ENCODE assay signal across 8 cellular contexts in genomic region chr6:83511901-83512681, GRCh38. TPM values are rescaled to one million over a fixed set of nuclear protein-coding genes. Genes with fewer than 3 reads are reported as not detected.
DNase-seq lines count a peak whose midpoint lies in the region; FAIRE-seq and TF ChIP-seq lines count a peak whose summit lies in the region.

PRSS35 (plus strand) TSS chr6:83512534; CDS start chr6:83523442, 10,908 bp downstream.

- no peak within 1 kb of the TSS for H3K56ac ChIP-seq in H1 (replicated peaks; ENCODE audit: insufficient read length, low read depth, low read length)

- H3K9me3 ChIP-seq in HUES6 (ENCODE audit: control insufficient read depth, insufficient read depth, low read depth, low read length) (no peaks in the 10 kb centered on the region), SK-N-MC (ENCODE audit: low read depth, low read length) (no peaks in the 10 kb centered on the region), H1 (ENCODE audit: insufficient read depth in 2 of 2, low read depth in 1 of 2, low read length in 1 of 2) (no peaks in the 10 kb centered on the region), mesenchymal stem cell (ENCODE audit: control insufficient read depth, low read length) (no peaks in the 10 kb centered on the region), tibial nerve (no peaks in the 10 kb centered on the region)

- H3K23ac ChIP-seq in H1 (ENCODE audit: insufficient read length) (no peak within 1 kb of the TSS), mesenchymal stem cell (ENCODE audit: low read length in 2 of 2) (no peak within 1 kb of the TSS)

- H2BK5ac ChIP-seq in H1 (ENCODE audit: low read depth, low read length) (0 out of 2 replicates have a peak within 1 kb of the TSS, but pooled peaks have one; percentile 60), mesenchymal stem cell (ENCODE audit: low read depth, low read length, poor library complexity, severe bottlenecking) (no peak within 1 kb of the TSS)

- H3K9ac ChIP-seq in HUES6 (ENCODE audit: low read length) (peak within 1 kb of the TSS; percentile 18), SK-N-MC (ENCODE audit: insufficient read length) (peak within 1 kb of the TSS; percentile 51), H1 (replicated peaks in 1 of 4; ENCODE audit: extremely low read depth in 1 of 4, low read depth in 3 of 4, low read length in 3 of 4) (peak within 1 kb of the TSS in 1 of 4 experiments; percentile 52; a peak in 1 of 7 replicates), mesenchymal stem cell (ENCODE audit: low read length) (peak within 1 kb of the TSS; percentile 81)

- H4K8ac ChIP-seq in H1 (ENCODE audit: extremely low read depth, insufficient read depth, low read length) (no peak within 1 kb of the TSS), mesenchymal stem cell (ENCODE audit: low read length) (no peak within 1 kb of the TSS)

- H2AK5ac ChIP-seq in H1 (ENCODE audit: low read depth, low read length): no peak within 1 kb of the TSS
- H2AK5ac ChIP-seq in mesenchymal stem cell (ENCODE audit: low read length, severe bottlenecking): no peak within 1 kb of the TSS

- H3K4me2 ChIP-seq in H1 (ENCODE audit: insufficient read depth in 1 of 2, low read depth in 2 of 2, low read length in 2 of 2) (peak within 1 kb of the TSS; percentile 46 to 93), mesenchymal stem cell (ENCODE audit: low read length, poor library complexity, severe bottlenecking) (peak within 1 kb of the TSS; percentile 76)

- H3K18ac ChIP-seq in H1 (ENCODE audit: extremely low read depth, low read length) (peak within 1 kb of the TSS; percentile 71; the same call in 1 of the 2 replicates), mesenchymal stem cell (ENCODE audit: low read depth in 1 of 2, low read length in 2 of 2) (no peak within 1 kb of the TSS)

- TF ChIP-seq CTCF in GM12865 (IDR thresholded peaks at IDR 0.05; ENCODE audit: insufficient read depth, low read depth, low read length, missing control alignments) (peak; percentile 50), H1 (IDR thresholded peaks at IDR 0.05; ENCODE audit: control extremely low read depth in 1 of 3, insufficient read depth in 1 of 3, low read depth in 1 of 3, low read length in 3 of 3) (peak; percentile 82 to 93 (median 89)), tibial nerve (IDR thresholded peaks at IDR 0.05) (peak; percentile 41 to 64 (median 57))

- H4K5ac ChIP-seq in H1 (ENCODE audit: insufficient read length, low read depth, low read length): peak within 1 kb of the TSS; percentile 45

- WGBS in H1 (ENCODE audit: extremely low coverage in 1 of 2, insufficient coverage in 1 of 2, insufficient read length in 1 of 2, insufficient replicate concordance in 2 of 2, low coverage in 1 of 2, low lambda C conversion rate in 2 of 2, missing lambda C conversion rate in 1 of 2), 2 experiments: 2% methylated on average over 22 of the region's 38 CpGs; no CpG with 5 or more reads in 1 of the 2 experiments
- under 1% methylated on average over 38 of the region's 38 CpGs for WGBS in mesenchymal stem cell
- WGBS in tibial nerve, 2 donors: 2 to 5% methylated on average over 24 to 38 of the region's 38 CpGs

- peak; percentile 42 for FAIRE-seq in H1 (lab: Jason Lieb, UNC)

- H3K27ac ChIP-seq in HUES6 (ENCODE audit: low read depth, low read length) (no peak within 1 kb of the TSS), SK-N-MC (0 out of 2 replicates have a peak within 1 kb of the TSS, but pooled peaks have one; percentile 7), H1 (ENCODE audit: low read depth, low read length) (no peak within 1 kb of the TSS), mesenchymal stem cell (ENCODE audit: low read length, poor library complexity, severe bottlenecking) (peak within 1 kb of the TSS; percentile 72), tibial nerve (peak within 1 kb of the TSS in 2 of 4 donors; percentile 8 to 66)

- H2BK120ac ChIP-seq in H1 (replicated peaks; ENCODE audit: low read depth, low read length): peak within 1 kb of the TSS; percentile 76
- no peak within 1 kb of the TSS for H2BK120ac ChIP-seq in mesenchymal stem cell (ENCODE audit: low read depth, low read length)

- H4K91ac ChIP-seq in H1 (replicated peaks; ENCODE audit: insufficient read length, low read length) (no peak within 1 kb of the TSS), mesenchymal stem cell (ENCODE audit: low read length) (no peak within 1 kb of the TSS)

- POLR2A ChIA-PET in H1 (lab: Charles Lee; ENCODE audit: partially characterized antibody): interaction anchor here (0.9 to 2.0 kb wide), 3 partner anchors 82 to 294 kb away, joined by 3 to 7 read pairs (median 3); no protein-coding TSS in a partner anchor

- H2BK15ac ChIP-seq in H1 (ENCODE audit: low read length) (no peak within 1 kb of the TSS), mesenchymal stem cell (ENCODE audit: low read depth, poor library complexity, severe bottlenecking) (no peak within 1 kb of the TSS)

- H3K36me3 ChIP-seq in HUES6 (ENCODE audit: control insufficient read depth, insufficient read depth, low read length): no peaks in the 10 kb centered on the region
- no peaks in the 10 kb centered on the region for H3K36me3 ChIP-seq in SK-N-MC (ENCODE audit: insufficient read depth, low read length)
- no peaks in the 10 kb centered on the region for H3K36me3 ChIP-seq in H1 (ENCODE audit: control insufficient read depth in 2 of 4, insufficient read depth in 4 of 4, low read length in 3 of 4)
- no peaks in the 10 kb centered on the region for H3K36me3 ChIP-seq in mesenchymal stem cell (ENCODE audit: control insufficient read depth in 1 of 2, insufficient read depth in 2 of 2, low read depth in 1 of 2, low read length in 2 of 2)
- no peaks in the 10 kb centered on the region for H3K36me3 ChIP-seq in tibial nerve

- TF ChIP-seq EP300 in H1 (IDR thresholded peaks at IDR 0.05; ENCODE audit: borderline replicate concordance in 1 of 2, low read depth in 2 of 2, low read length in 2 of 2) (no peak), tibial nerve (IDR thresholded peaks at IDR 0.05) (no peak)

- H3K4me1 ChIP-seq in HUES6 (ENCODE audit: control insufficient read depth, insufficient read depth, low read length) (peaks cover 5% of the 10 kb centered on the region), H1 (replicated peaks in 1 of 4; ENCODE audit: control insufficient read depth in 3 of 4, insufficient read depth in 4 of 4, low read length in 3 of 4) (peaks cover 0 to 3% (median 0%) of the 10 kb centered on the region in 4 experiments; a peak in 2 of 7 replicates), mesenchymal stem cell (ENCODE audit: control insufficient read depth, insufficient read depth, low read depth, low read length) (no peaks in the 10 kb centered on the region), tibial nerve (peaks cover 0 to 25% (median 0%) of the 10 kb centered on the region in 4 donors)

- H2BK20ac ChIP-seq in H1 (ENCODE audit: low read length): no peak within 1 kb of the TSS

- H3K4ac ChIP-seq in H1 (replicated peaks; ENCODE audit: insufficient read length, low read depth, low read length) (no peak within 1 kb of the TSS), mesenchymal stem cell (ENCODE audit: low read depth in 1 of 2, low read length in 2 of 2) (no peak within 1 kb of the TSS)

- H4K20me1 ChIP-seq in H1 (replicated peaks in 1 of 2; ENCODE audit: control insufficient read depth in 1 of 2, insufficient read depth in 2 of 2, low read length in 2 of 2): no peaks in the 10 kb centered on the region

- TF ChIP-seq POLR2A in H1 (IDR thresholded peaks at IDR 0.05; ENCODE audit: control extremely low read depth in 1 of 2, low read depth in 2 of 2, low read length in 2 of 2) (no peak), tibial nerve (IDR thresholded peaks at IDR 0.05) (no peak)

- H2AFZ ChIP-seq in H1 (ENCODE audit: low read length): peak within 1 kb of the TSS; percentile 99
- H2AFZ ChIP-seq in mesenchymal stem cell (ENCODE audit: low read depth, low read length): peak within 1 kb of the TSS; percentile 66

- H3K14ac ChIP-seq in H1 (ENCODE audit: insufficient read length) (no peak within 1 kb of the TSS), mesenchymal stem cell (ENCODE audit: low read length in 2 of 2) (no peak within 1 kb of the TSS)

- H3K79me2 ChIP-seq in H1 (ENCODE audit: control insufficient read depth in 1 of 2, insufficient read depth in 2 of 2, low read length in 2 of 2): no peaks in the 10 kb centered on the region

- H3K4me3 ChIP-seq in GM12865 (ENCODE audit: low read depth, low read length): peak within 1 kb of the TSS; percentile 9
- peak within 1 kb of the TSS; percentile 86 for H3K4me3 ChIP-seq in HUES6 (ENCODE audit: low read depth, low read length)
- peak within 1 kb of the TSS; percentile 86 for H3K4me3 ChIP-seq in SK-N-MC
- H3K4me3 ChIP-seq in H1 (ENCODE audit: extremely low read depth in 1 of 4, insufficient read depth in 2 of 4, low read depth in 3 of 4, low read length in 4 of 4): peak within 1 kb of the TSS; percentile 65 to 86 (median 80)
- H3K4me3 ChIP-seq in mesenchymal stem cell (ENCODE audit: insufficient read depth in 1 of 2, low read depth in 1 of 2, low read length in 2 of 2): peak within 1 kb of the TSS; percentile 60 to 75
- peak within 1 kb of the TSS; percentile 33 to 57 (median 39) for H3K4me3 ChIP-seq in tibial nerve

- H2BK12ac ChIP-seq in H1 (ENCODE audit: low read depth, low read length) (peak within 1 kb of the TSS; percentile 80; the same call in 1 of the 2 replicates), mesenchymal stem cell (ENCODE audit: low read length in 2 of 2) (no peak within 1 kb of the TSS)

- peak; percentile 82 to 83 for TF ChIP-seq RAD21 in H1 (IDR thresholded peaks at IDR 0.05 in 1 of 2, conservative IDR thresholded peaks at IDR 0.05 in 1 of 2; ENCODE audit: low read depth in 2 of 2, low read length in 2 of 2)

- H3K27me3 ChIP-seq in HUES6 (ENCODE audit: control insufficient read depth, insufficient read depth, low read length) (peaks cover 10% of the 10 kb centered on the region; the same call in 1 of the 2 replicates), H1 (replicated peaks in 1 of 4; ENCODE audit: control insufficient read depth in 3 of 4, extremely low read depth in 1 of 4, insufficient read depth in 3 of 4, low read length in 3 of 4) (no peaks in the 10 kb centered on the region), mesenchymal stem cell (ENCODE audit: control insufficient read depth in 1 of 2, insufficient read depth in 1 of 2, low read length in 2 of 2) (no peaks in the 10 kb centered on the region), tibial nerve (no peaks in the 10 kb centered on the region)

- peak; percentile 47 for DNase-seq in A172 (ENCODE audit: low spot score)
- peak; percentile 38 for DNase-seq in GM12865 (ENCODE audit: low read depth)
- peak; percentile 37 for DNase-seq in SK-N-MC (ENCODE audit: low read depth, low spot score)
- peak; percentile 61 to 84 for DNase-seq in H1 (ENCODE audit: low read depth in 1 of 2, low spot score in 2 of 2)
- peak; percentile 69 for DNase-seq in mesenchymal stem cell
- DNase-seq in tibial nerve (ENCODE audit: low spot score in 2 of 2): no peak
- DNase-seq in AML-193 (lab: John Stamatoyannopoulos, UW): no peak

- peaks cover 10% of the 10 kb centered on the region for H3K23me2 ChIP-seq in H1 (ENCODE audit: low read depth, low read length)

- CTCF ChIA-PET in H1 (lab: Charles Lee; ENCODE audit: partially characterized antibody): interaction anchor here (0.6 to 15.4 kb wide), 29 partner anchors 8 to 446 kb away, joined by 3 to 310 read pairs (median 4); partner anchors contain the start of genes DOP1A and UBE3D

- H3K79me1 ChIP-seq in H1 (ENCODE audit: low read depth, low read length) (no peaks in the 10 kb centered on the region), mesenchymal stem cell (replicated peaks; ENCODE audit: low read length, poor library complexity, severe bottlenecking) (no peaks in the 10 kb centered on the region)

RNA-seq across cellular contexts. Expression of gene PRSS35, which starts in this region (rescaled TPM):
- total RNA-seq in A172 (2014; rRNA removed; shearing (Covaris generic)): 0.90 and 1.3 TPM in 2 replicates
- total RNA-seq in H1 (2021; fragmentation: NEBNext Ultra II Directional; extraction: Animal tissue kit (Norgen Biotek cat#: 25700)): 2.3 and 2.9 TPM in 2 replicates
- 0.58 and 1.3 TPM in 2 replicates for polyA plus RNA-seq in H1 (2011; rRNA removed)
- 1.2 TPM for polyA plus RNA-seq in H1 (2011; cell fraction: cytosol; rRNA removed)
- polyA plus RNA-seq in H1 (2011; cell fraction: nucleus; rRNA removed): 0.46 TPM
- 2.7 to 3.2 TPM (median 3.0 TPM) in 4 replicates for polyA plus RNA-seq in H1 (2012, experiment 1 of 2)
- polyA plus RNA-seq in H1 (2012, experiment 2 of 2): 0.41 TPM
- polyA plus RNA-seq in H1 (2013, experiment 1 of 2): 2.6 TPM
- polyA plus RNA-seq in H1 (2013, experiment 2 of 2): 2.9 TPM
- polyA minus RNA-seq in H1 (2011; rRNA and poly(A)+ RNA removed): 1.3 and 2.1 TPM in 2 replicates
- polyA minus RNA-seq in H1 (2011; cell fraction: cytosol; rRNA and poly(A)+ RNA removed): 0.73 TPM
- 0.80 TPM for polyA minus RNA-seq in H1 (2011; cell fraction: nucleus; rRNA and poly(A)+ RNA removed)
- polyA plus RNA-seq in mesenchymal stem cell (2013, experiment 1 of 2): 1.2 TPM
- 1.2 TPM for polyA plus RNA-seq in mesenchymal stem cell (2013, experiment 2 of 2)
- total RNA-seq in tibial nerve: 1 to 10 TPM in 1 of 4 donors, under 1 TPM in 3; 0.20 to 2.6 (median 0.57) TPM

Comparison
In these comparisons a context has a peak if more than half of its experiments do, and no peak if none do; other contexts are left out.
1. DNase-seq: peak in A172 (single experiment), GM12865 (single experiment), SK-N-MC (single experiment), H1 (2 of 2) and mesenchymal stem cell (single experiment); none in tibial nerve (0 of 2) and AML-193 (0 of 2).
2. H3K4me3 ChIP-seq: peak in every context shown above with its lines; median percentile 86 in HUES6; 86 in SK-N-MC; 80 in H1; 68 in mesenchymal stem cell; 39 in tibial nerve; 9 in GM12865.
3. H3K27ac ChIP-seq: peak in SK-N-MC (single experiment) and mesenchymal stem cell (single experiment); none in HUES6 (single experiment) and H1 (single experiment).
4. Peak in every context shown above with its lines, with median percentiles within 50 percentile points of each other: CTCF ChIP-seq.